In the genomic region with DNA sequence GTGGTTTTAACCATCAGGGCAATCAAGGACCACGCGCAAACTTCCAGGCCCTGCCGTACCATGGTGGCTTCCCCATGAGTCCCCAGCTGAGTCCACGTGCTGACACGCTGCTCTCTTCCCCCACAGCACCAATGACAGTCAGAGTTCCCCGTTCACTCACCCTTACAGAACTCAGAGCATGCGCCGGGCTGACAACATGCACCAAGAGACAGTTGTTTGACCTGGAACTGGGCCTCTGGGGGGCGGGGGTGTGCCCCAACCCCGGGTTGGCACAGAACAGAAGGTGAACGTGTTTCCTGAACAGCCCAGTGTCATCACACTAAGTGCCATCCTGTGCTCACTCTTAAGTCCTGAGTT, we compare ENCODE assay signal across 10 cellular contexts. TPM values are rescaled to one million over a fixed set of nuclear protein-coding genes. Genes with fewer than 3 reads are reported as not detected.
DNase-seq lines count a peak whose midpoint lies in the region; ATAC-seq lines count a peak whose summit lies in the region.
"Had no signal": no experiment of that assay in that cellular context is flagged by ENCODE, and none has a peak within 500 bp of the region (broad histone marks: within the 10 kb centered on the region; RNA-seq: fewer than 3 reads in every experiment).

No MANE protein-coding gene starts in this region.

- H3K36me3 Mint-ChIP-seq in activated T-cell treated with anti-CD3 and anti-CD28 coated beads, Interleukin-2, amount 50 U/mL, for 4 hours (ENCODE audit: insufficient read depth), result peaks cover 35% of the 10 kb centered on the region

- DNase-seq in activated T-cell treated with anti-CD3 and anti-CD28 coated beads, Interleukin-2, amount 50 U/mL, for 4 hours, result no peak
- peak; percentile 40 for DNase-seq in stimulated activated CD4-positive, alpha-beta T cell treated with anti-CD3 and anti-CD28 coated beads, Interleukin-4, amount 100 ng/mL, for 24 hours
- DNase-seq in DMS 273 treated with DMSO at 0.1 percent for 48 hours (lab: John Stamatoyannopoulos, UW) (no peak), NCI-H2196 treated with DMSO at 0.1 percent for 48 hours (lab: John Stamatoyannopoulos, UW; ENCODE audit: unreplicated experiment) (no peak)
- DNase-seq: foreskin fibroblast, RPMI8226 had no signal

- no peak overlapping the region for H3K4me3 Mint-ChIP-seq in activated T-cell treated with anti-CD3 and anti-CD28 coated beads, Interleukin-2, amount 50 U/mL, for 4 hours

- H3K4me1 Mint-ChIP-seq in activated T-cell treated with anti-CD3 and anti-CD28 coated beads, Interleukin-2, amount 50 U/mL, for 4 hours (ENCODE audit: low read depth), result peaks cover 90% of the 10 kb centered on the region

- no peaks in the 10 kb centered on the region for H3K9me3 Mint-ChIP-seq in activated T-cell treated with anti-CD3 and anti-CD28 coated beads, Interleukin-2, amount 50 U/mL, for 4 hours

- ATAC-seq in GM18867 (IDR thresholded peaks at IDR 0.05; ENCODE audit: unreplicated experiment), result peak; percentile 57
- ATAC-seq in HG02798 (IDR thresholded peaks at IDR 0.05; ENCODE audit: poor library complexity, unreplicated experiment), result peak; percentile 74
- ATAC-seq in activated T-cell treated with anti-CD3 and anti-CD28 coated beads, Interleukin-2, amount 50 U/mL, for 4 hours, result peak; percentile 51 to 75
- no peak for ATAC-seq in GM21528 (IDR thresholded peaks at IDR 0.05; ENCODE audit: low FRiP score, unreplicated experiment)
- ATAC-seq: K562 had no signal

- no peaks in the 10 kb centered on the region for H3K27me3 Mint-ChIP-seq in activated T-cell treated with anti-CD3 and anti-CD28 coated beads, Interleukin-2, amount 50 U/mL, for 4 hours (ENCODE audit: low read depth)

RNA-seq across cellular contexts. Expression of gene IRF2, which starts 29.4 kb away (rescaled TPM):
- 10 to 100 TPM; 29.3 to 37.4 (median 32.8) TPM for total RNA-seq in activated T-cell treated with anti-CD3 and anti-CD28 coated beads, Interleukin-2, amount 50 U/mL, for 4 hours
